Comparison of ENCODE assay signal across 20 cellular contexts in genomic region chr7:129279757-129280156, GRCh38. TPM values are rescaled to one million over a fixed set of nuclear protein-coding genes. Genes with fewer than 3 reads are reported as not detected.
DNase-seq lines count a peak whose midpoint lies in the region; ATAC-seq, FAIRE-seq and TF ChIP-seq lines count a peak whose summit lies in the region.
"Had no signal": no experiment of that assay in that cellular context is flagged by ENCODE, and none has a peak within 500 bp of the region (broad histone marks: within the 10 kb centered on the region; RNA-seq: fewer than 3 reads in every experiment).

No MANE protein-coding gene starts in this region.

- H3K79me2 ChIP-seq in astrocyte (ENCODE audit: insufficient read depth, low read length) (no peaks in the 10 kb centered on the region), mesendoderm (ENCODE audit: control insufficient read depth, insufficient read depth, low read length) (no peaks in the 10 kb centered on the region)

- no peaks in the 10 kb centered on the region for H3K36me3 ChIP-seq in astrocyte (ENCODE audit: insufficient read depth, low read length)
- no peaks in the 10 kb centered on the region for H3K36me3 ChIP-seq in mesendoderm (ENCODE audit: control insufficient read depth, insufficient read depth, low read length)
- H3K36me3 ChIP-seq in thyroid gland: no peaks in the 10 kb centered on the region
- no peaks in the 10 kb centered on the region for H3K36me3 ChIP-seq in left lung
- H3K36me3 ChIP-seq: Peyer's patch had no signal

- peak; percentile 45 for DNase-seq in activated CD8-positive, alpha-beta memory T cell treated with anti-CD3 and anti-CD28 coated beads, Interleukin-2, amount 10 ng/mL, durations not matched to agents 7 days and 5 days
- no peak for DNase-seq in activated CD8-positive, alpha-beta memory T cell treated with anti-CD3 and anti-CD28 coated beads, Interleukin-2, amount 50 U/mL, for 48 hours
- peak; percentile 47 for DNase-seq in HT1080 (ENCODE audit: low read depth)
- DNase-seq in astrocyte (ENCODE audit: low read depth): peak; percentile 11
- peak; percentile 52 for DNase-seq in mesendoderm
- DNase-seq in thyroid gland: no peak
- no peak for DNase-seq in OCI-M1 (lab: John Stamatoyannopoulos, UW)
- DNase-seq in left lung: no peak
- DNase-seq: CD8-positive, alpha-beta memory T cell; DND-41; GDM1; MV-4-11; NCI-H1417; NCI-H2029 treated with DMSO at 0.1 percent for 48 hours; NCI-H2171 treated with DMSO at 0.1 percent for 48 hours; NCI-H748 treated with DMSO at 0.1 percent for 48 hours; Peyer's patch; SHP77 treated with DMSO at 0.1 percent for 48 hours had no signal

- H3K36me3 Mint-ChIP-seq in activated CD8-positive, alpha-beta memory T cell treated with anti-CD3 and anti-CD28 coated beads, Interleukin-2, amount 10 ng/mL, durations not matched to agents 7 days and 5 days: peaks cover 1% of the 10 kb centered on the region
- no peaks in the 10 kb centered on the region for H3K36me3 Mint-ChIP-seq in astrocyte (ENCODE audit: low read depth, unreplicated experiment)

- H2AK5ac ChIP-seq in mesendoderm (ENCODE audit: low read length): no peak overlapping the region

- H3K4me3 ChIP-seq in astrocyte (ENCODE audit: insufficient read depth, low read depth, low read length) (no peak overlapping the region), mesendoderm (ENCODE audit: low read length) (no peak overlapping the region), thyroid gland (replicated peaks in 1 of 3) (no peak overlapping the region), left lung (no peak overlapping the region)
- H3K4me3 ChIP-seq: BLaER1 treated with 17β-estradiol and CSF1 and Interleukin-3, amounts not matched to agents 10 nM and 100 nM; Peyer's patch had no signal

- TF ChIP-seq POLR2A in thyroid gland (IDR thresholded peaks at IDR 0.05): no peak

- no peak overlapping the region for H3K27ac Mint-ChIP-seq in activated CD8-positive, alpha-beta memory T cell treated with anti-CD3 and anti-CD28 coated beads, Interleukin-2, amount 10 ng/mL, durations not matched to agents 7 days and 5 days
- no peak overlapping the region for H3K27ac Mint-ChIP-seq in astrocyte (ENCODE audit: unreplicated experiment)
- H3K27ac Mint-ChIP-seq: CD8-positive, alpha-beta memory T cell had no signal

- CTCF ChIA-PET in activated CD8-positive, alpha-beta memory T cell treated with anti-CD3 and anti-CD28 coated beads, Interleukin-2, amount 10 ng/mL, durations not matched to agents 7 days and 5 days (lab: Charles Lee): interaction anchor here (0.7 to 1.8 kb wide), 2 partner anchors 51 to 62 kb away, joined by 3 to 12 read pairs; no protein-coding TSS in a partner anchor

- H3K4me2 ChIP-seq in astrocyte (ENCODE audit: low read length): no peak overlapping the region
- H3K4me2 ChIP-seq in mesendoderm (ENCODE audit: low read length): no peak overlapping the region
- H3K4me2 ChIP-seq: BLaER1 treated with 17β-estradiol and CSF1 and Interleukin-3, amounts not matched to agents 10 nM and 100 nM had no signal

- no peak overlapping the region for H2BK15ac ChIP-seq in mesendoderm (replicated peaks; ENCODE audit: low read depth)

- no peak overlapping the region for H2BK5ac ChIP-seq in mesendoderm (ENCODE audit: low read length)

- H3K27ac ChIP-seq in astrocyte (ENCODE audit: low read depth, low read length) (no peak overlapping the region), mesendoderm (ENCODE audit: low read depth, low read length) (no peak overlapping the region), thyroid gland (no peak overlapping the region), left lung (no peak overlapping the region)
- H3K27ac ChIP-seq: BLaER1 treated with 17β-estradiol and CSF1 and Interleukin-3, amounts not matched to agents 10 nM and 100 nM; Peyer's patch had no signal

- ATAC-seq in activated CD8-positive, alpha-beta memory T cell treated with anti-CD3 and anti-CD28 coated beads, Interleukin-2, amount 10 ng/mL, durations not matched to agents 7 days and 5 days: peak; percentile 51
- no peak for ATAC-seq in left lung

- H3K9ac ChIP-seq in astrocyte (ENCODE audit: low read length): no peak overlapping the region
- no peak overlapping the region for H3K9ac ChIP-seq in mesendoderm (ENCODE audit: low read length)
- H3K9ac ChIP-seq: BLaER1 treated with 17β-estradiol and CSF1 and Interleukin-3, amounts not matched to agents 10 nM and 100 nM had no signal

- no peak overlapping the region for H3K23ac ChIP-seq in mesendoderm (ENCODE audit: low read length)

- H2AFZ ChIP-seq in astrocyte (ENCODE audit: low read depth, low read length): no peak overlapping the region

- no peak overlapping the region for H4K8ac ChIP-seq in mesendoderm (ENCODE audit: low read depth, low read length)

- TF ChIP-seq CTCF in astrocyte (IDR thresholded peaks at IDR 0.05; ENCODE audit: insufficient read depth, low read depth, low read length) (no peak), thyroid gland (IDR thresholded peaks at IDR 0.05) (no peak), left lung (IDR thresholded peaks at IDR 0.05) (no peak)

- H4K20me1 ChIP-seq in astrocyte (ENCODE audit: insufficient read depth, low read length): peaks cover 3% of the 10 kb centered on the region
- H4K20me1 ChIP-seq: BLaER1 treated with 17β-estradiol and CSF1 and Interleukin-3, amounts not matched to agents 10 nM and 100 nM had no signal

- no peak overlapping the region for H3K56ac ChIP-seq in mesendoderm (ENCODE audit: low read length)

- H3K4me3 Mint-ChIP-seq in activated CD8-positive, alpha-beta memory T cell treated with anti-CD3 and anti-CD28 coated beads, Interleukin-2, amount 10 ng/mL, durations not matched to agents 7 days and 5 days: no peak overlapping the region
- no peak overlapping the region for H3K4me3 Mint-ChIP-seq in astrocyte (ENCODE audit: unreplicated experiment)
- H3K4me3 Mint-ChIP-seq: CD8-positive, alpha-beta memory T cell had no signal

- no peak overlapping the region for H2BK120ac ChIP-seq in mesendoderm (ENCODE audit: low read depth, low read length)

- H3K4me1 ChIP-seq in astrocyte (ENCODE audit: insufficient read depth, low read length) (no peaks in the 10 kb centered on the region), mesendoderm (ENCODE audit: control insufficient read depth, low read depth, low read length) (peaks cover 2% of the 10 kb centered on the region), thyroid gland (no peaks in the 10 kb centered on the region), left lung (no peaks in the 10 kb centered on the region)
- H3K4me1 ChIP-seq: Peyer's patch had no signal

- H4K5ac ChIP-seq in mesendoderm (ENCODE audit: low read length): no peak overlapping the region

- H3K79me1 ChIP-seq in mesendoderm (ENCODE audit: low read length): no peaks in the 10 kb centered on the region

- H3K27me3 ChIP-seq in astrocyte (ENCODE audit: insufficient read depth, low read length) (no peaks in the 10 kb centered on the region), mesendoderm (ENCODE audit: insufficient read depth, low read length, poor library complexity) (no peaks in the 10 kb centered on the region), thyroid gland (no peaks in the 10 kb centered on the region), left lung (no peaks in the 10 kb centered on the region)
- H3K27me3 ChIP-seq: BLaER1 treated with 17β-estradiol and CSF1 and Interleukin-3, amounts not matched to agents 10 nM and 100 nM; Peyer's patch had no signal

- H3K9me3 ChIP-seq in astrocyte (ENCODE audit: insufficient read depth, low read depth, low read length): no peaks in the 10 kb centered on the region
- no peaks in the 10 kb centered on the region for H3K9me3 ChIP-seq in thyroid gland
- H3K9me3 ChIP-seq in left lung: no peaks in the 10 kb centered on the region
- H3K9me3 ChIP-seq: Peyer's patch had no signal

- H3K9me3 Mint-ChIP-seq in activated CD8-positive, alpha-beta memory T cell treated with anti-CD3 and anti-CD28 coated beads, Interleukin-2, amount 10 ng/mL, durations not matched to agents 7 days and 5 days (ENCODE audit: low read depth): no peaks in the 10 kb centered on the region
- no peaks in the 10 kb centered on the region for H3K9me3 Mint-ChIP-seq in astrocyte (ENCODE audit: unreplicated experiment)
- H3K9me3 Mint-ChIP-seq: CD8-positive, alpha-beta memory T cell had no signal

- WGBS in mesendoderm (ENCODE audit: extremely low coverage, insufficient coverage, low lambda C conversion rate): no CpG with 5 or more reads among the region's 3 CpGs
- WGBS in thyroid gland, 2 donors: 92 to 96% methylated on average over 3 of the region's 3 CpGs

- no peak for FAIRE-seq in astrocyte (lab: Jason Lieb, UNC)
- FAIRE-seq: A204.1 had no signal

- H3K18ac ChIP-seq in mesendoderm (ENCODE audit: low read length): no peak overlapping the region

- intact Hi-C loops in thyroid gland (cut with DNase I): no loop called here
- intact Hi-C loops in left lung (cut with DNase I): no loop called here

- H3K4ac ChIP-seq in mesendoderm (ENCODE audit: low read depth, low read length): no peak overlapping the region

- H3K27me3 Mint-ChIP-seq in activated CD8-positive, alpha-beta memory T cell treated with anti-CD3 and anti-CD28 coated beads, Interleukin-2, amount 10 ng/mL, durations not matched to agents 7 days and 5 days: no peaks in the 10 kb centered on the region
- no peaks in the 10 kb centered on the region for H3K27me3 Mint-ChIP-seq in astrocyte (ENCODE audit: low read depth, unreplicated experiment)
- H3K27me3 Mint-ChIP-seq: CD8-positive, alpha-beta memory T cell had no signal

- peaks cover 10% of the 10 kb centered on the region for H3K4me1 Mint-ChIP-seq in activated CD8-positive, alpha-beta memory T cell treated with anti-CD3 and anti-CD28 coated beads, Interleukin-2, amount 10 ng/mL, durations not matched to agents 7 days and 5 days
- H3K4me1 Mint-ChIP-seq in astrocyte (ENCODE audit: low read depth, unreplicated experiment): no peaks in the 10 kb centered on the region

RNA-seq across cellular contexts. Expression of gene AHCYL2, which starts 54.9 kb away (rescaled TPM):
- 10 to 100 TPM; 12.7 to 12.8 TPM for total RNA-seq in activated CD8-positive, alpha-beta memory T cell treated with anti-CD3 and anti-CD28 coated beads, Interleukin-2, amount 10 ng/mL, durations not matched to agents 7 days and 5 days
- total RNA-seq in HT1080 (2014; rRNA removed; shearing (Covaris generic)): 2.9 and 4.2 TPM in 2 replicates
- polyA plus RNA-seq in HT1080 (2015; cell fraction: cytosol; rRNA removed): 2.8 and 3.9 TPM in 2 replicates
- 6.0 and 8.6 TPM in 2 replicates for polyA plus RNA-seq in HT1080 (2015; cell fraction: nucleus; rRNA removed)
- total RNA-seq in astrocyte: 13.3 and 14.7 TPM in 2 replicates
- 8.3 TPM for polyA plus RNA-seq in mesendoderm (2013, experiment 1 of 2)
- 7.1 TPM for polyA plus RNA-seq in mesendoderm (2013, experiment 2 of 2)
- 100 to 1,000 TPM in 2 of 4 donors, 10 to 100 TPM in 2; 83.2 to 149 (median 101) TPM for total RNA-seq in thyroid gland
- 100 to 1,000 TPM in 1 of 2 donors, 10 to 100 TPM in 1; 61.6 to 219 TPM for total RNA-seq in left lung

Comparison
In these comparisons a context has a peak if more than half of its experiments do, and no peak if none do; other contexts are left out.
1. DNase-seq: peak in activated CD8-positive, alpha-beta memory T cell treated with anti-CD3 and anti-CD28 coated beads, Interleukin-2, amount 10 ng/mL, durations not matched to agents 7 days and 5 days (single experiment), HT1080 (single experiment), astrocyte (single experiment) and mesendoderm (single experiment); none in activated CD8-positive, alpha-beta memory T cell treated with anti-CD3 and anti-CD28 coated beads, Interleukin-2, amount 50 U/mL, for 48 hours (single experiment), thyroid gland (0 of 2), OCI-M1 (single experiment) and left lung (0 of 2).